Comparison of ENCODE assay signal across 28 cellular contexts in the genomic region with DNA sequence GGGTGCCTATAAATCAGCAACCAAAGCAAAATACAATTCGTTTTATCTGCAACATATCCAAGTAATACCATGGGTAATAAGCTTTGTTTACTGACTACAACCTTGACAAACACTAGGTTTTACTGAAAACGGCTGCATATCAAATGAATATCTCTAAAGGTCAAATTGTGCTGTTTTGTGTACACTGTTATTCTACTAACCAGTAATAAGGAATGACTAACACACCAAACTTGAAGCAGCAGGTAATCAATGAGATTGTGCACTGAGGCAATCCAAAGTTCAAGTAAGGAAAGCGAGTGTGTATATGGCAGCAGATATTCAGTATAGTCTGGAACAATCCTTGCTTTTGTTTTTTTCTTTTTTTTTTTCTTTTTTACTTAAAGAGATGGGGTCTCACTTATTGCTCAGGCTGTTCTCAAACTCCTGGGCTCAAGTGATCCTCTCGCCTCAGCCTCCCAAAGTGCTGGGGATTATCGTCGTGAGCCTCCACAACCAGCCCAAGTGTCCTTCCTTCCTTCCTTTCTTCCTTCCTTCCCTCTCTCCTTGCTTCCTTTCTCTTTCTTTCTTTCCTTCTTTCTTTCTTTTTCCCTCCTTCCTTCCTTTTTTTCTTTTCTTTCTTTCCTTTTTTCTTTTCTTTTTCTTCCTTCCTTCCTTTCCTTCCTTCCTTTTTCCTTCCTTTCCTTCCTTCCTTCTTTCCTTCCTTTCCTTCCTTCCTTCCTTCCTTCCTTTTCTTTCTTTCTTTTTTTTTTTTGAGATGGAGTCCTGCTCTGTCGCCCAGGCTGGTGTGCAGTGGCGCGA. TPM values are rescaled to one million over a fixed set of nuclear protein-coding genes. Genes with fewer than 3 reads are reported as not detected.
DNase-seq lines count a peak whose midpoint lies in the region; ATAC-seq and TF ChIP-seq lines count a peak whose summit lies in the region.
"Had no signal": no experiment of that assay in that cellular context is flagged by ENCODE, and none has a peak within 500 bp of the region (broad histone marks: within the 10 kb centered on the region; RNA-seq: fewer than 3 reads in every experiment).

No MANE protein-coding gene starts in this region.

- CTCF ChIA-PET in activated naive CD4-positive, alpha-beta T cell treated with anti-CD3 and anti-CD28 coated beads for 36 hours (lab: Charles Lee): interaction anchor here (1.4 kb wide), 1 partner anchor 16 kb away, joined by 3 read pairs; no protein-coding TSS in a partner anchor

- H3K27me3 Mint-ChIP-seq in activated naive CD4-positive, alpha-beta T cell treated with anti-CD3 and anti-CD28 coated beads, Interleukin-2, amount 50 U/mL, for 24 hours: no peaks in the 10 kb centered on the region
- no peaks in the 10 kb centered on the region for H3K27me3 Mint-ChIP-seq in activated naive CD4-positive, alpha-beta T cell treated with anti-CD3 and anti-CD28 coated beads for 36 hours (ENCODE audit: low read depth)
- H3K27me3 Mint-ChIP-seq: activated CD4-positive, alpha-beta memory T cell treated with anti-CD3 and anti-CD28 coated beads for 36 hours; CD4-positive, alpha-beta T cell; naive B cell had no signal

- no peaks in the 10 kb centered on the region for H3K27me3 ChIP-seq in body of pancreas
- H3K27me3 ChIP-seq: breast epithelium, upper lobe of left lung had no signal

- H3K4me3 ChIP-seq in body of pancreas (no peak overlapping the region), mucosa of descending colon (no peak overlapping the region)
- H3K4me3 ChIP-seq: breast epithelium, upper lobe of left lung had no signal

- no peaks in the 10 kb centered on the region for H3K4me1 Mint-ChIP-seq in activated naive CD4-positive, alpha-beta T cell treated with anti-CD3 and anti-CD28 coated beads, Interleukin-2, amount 50 U/mL, for 24 hours
- H3K4me1 Mint-ChIP-seq in activated naive CD4-positive, alpha-beta T cell treated with anti-CD3 and anti-CD28 coated beads for 36 hours (ENCODE audit: low read depth): no peaks in the 10 kb centered on the region
- no peaks in the 10 kb centered on the region for H3K4me1 Mint-ChIP-seq in stimulated activated effector memory CD8-positive, alpha-beta T cell treated with anti-CD3 and anti-CD28 coated beads, Interleukin-12 subunit alpha, Interleukin-12 subunit beta, amount 100 ng/mL, for 72 hours

- H3K27ac ChIP-seq in body of pancreas: peak overlapping the region; percentile 61 to 93 (median 86)
- H3K27ac ChIP-seq: breast epithelium, upper lobe of left lung had no signal

- 52 to 66% methylated on average over 7 to 9 of the region's 9 CpGs for WGBS in body of pancreas, 2 donors

- TF ChIP-seq POLR2A in body of pancreas (IDR thresholded peaks at IDR 0.05): no peak

- ATAC-seq in body of pancreas (peak; percentile 87), mucosa of descending colon (peak; percentile 78), GM19324 (IDR thresholded peaks at IDR 0.05; ENCODE audit: low FRiP score, unreplicated experiment) (no peak), GM19467 (IDR thresholded peaks at IDR 0.05; ENCODE audit: unreplicated experiment) (no peak)
- ATAC-seq in stimulated activated effector memory CD8-positive, alpha-beta T cell treated with anti-CD3 and anti-CD28 coated beads, Interleukin-12 subunit alpha, Interleukin-12 subunit beta, amount 100 ng/mL, for 72 hours: no peak
- ATAC-seq: activated T-cell treated with anti-CD3 and anti-CD28 coated beads, Interleukin-2, amount 50 U/mL, for 72 hours; left ventricle myocardium superior had no signal

- H3K36me3 Mint-ChIP-seq in activated naive CD4-positive, alpha-beta T cell treated with anti-CD3 and anti-CD28 coated beads, Interleukin-2, amount 50 U/mL, for 24 hours: peaks cover 6% of the 10 kb centered on the region
- peaks cover 5% of the 10 kb centered on the region for H3K36me3 Mint-ChIP-seq in activated naive CD4-positive, alpha-beta T cell treated with anti-CD3 and anti-CD28 coated beads for 36 hours (ENCODE audit: low read depth)
- peaks cover 29% of the 10 kb centered on the region for H3K36me3 Mint-ChIP-seq in stimulated activated effector memory CD8-positive, alpha-beta T cell treated with anti-CD3 and anti-CD28 coated beads, Interleukin-12 subunit alpha, Interleukin-12 subunit beta, amount 100 ng/mL, for 72 hours

- H3K4me3 Mint-ChIP-seq in activated naive CD4-positive, alpha-beta T cell treated with anti-CD3 and anti-CD28 coated beads, Interleukin-2, amount 50 U/mL, for 24 hours: no peak overlapping the region
- H3K4me3 Mint-ChIP-seq in activated naive CD4-positive, alpha-beta T cell treated with anti-CD3 and anti-CD28 coated beads for 36 hours: no peak overlapping the region
- no peak overlapping the region for H3K4me3 Mint-ChIP-seq in stimulated activated effector memory CD8-positive, alpha-beta T cell treated with anti-CD3 and anti-CD28 coated beads, Interleukin-12 subunit alpha, Interleukin-12 subunit beta, amount 100 ng/mL, for 72 hours
- H3K4me3 Mint-ChIP-seq: activated CD4-positive, alpha-beta memory T cell treated with anti-CD3 and anti-CD28 coated beads for 36 hours; activated T-cell treated with anti-CD3 and anti-CD28 coated beads, Interleukin-2, amount 50 U/mL, for 72 hours; CD4-positive, alpha-beta T cell had no signal

- H3K4me1 ChIP-seq in body of pancreas: peaks cover 81% of the 10 kb centered on the region
- peaks cover 40% of the 10 kb centered on the region for H3K4me1 ChIP-seq in mucosa of descending colon (ENCODE audit: low read depth)
- H3K4me1 ChIP-seq: breast epithelium, upper lobe of left lung had no signal

- no peaks in the 10 kb centered on the region for H3K36me3 ChIP-seq in body of pancreas (replicated peaks in 1 of 2; ENCODE audit: insufficient read depth in 1 of 2, low read depth in 2 of 2)
- no peaks in the 10 kb centered on the region for H3K36me3 ChIP-seq in mucosa of descending colon (ENCODE audit: low read depth)
- H3K36me3 ChIP-seq: breast epithelium had no signal

- TF ChIP-seq CTCF in body of pancreas (IDR thresholded peaks at IDR 0.05) (no peak), mucosa of descending colon (IDR thresholded peaks at IDR 0.05) (no peak)

- intact Hi-C loops in activated naive CD4-positive, alpha-beta T cell treated with anti-CD3 and anti-CD28 coated beads for 36 hours (cut with micrococcal nuclease): no loop called here
- intact Hi-C loops in body of pancreas (cut with DNase I): no loop called here
- intact Hi-C loops in mucosa of descending colon (cut with DNase I, micrococcal nuclease): loop anchor here in 1 of 2 donors (10.0 kb wide), 1 partner anchor 74 kb away; no protein-coding TSS in a partner anchor

- no peak for DNase-seq in activated naive CD4-positive, alpha-beta T cell treated with anti-CD3 and anti-CD28 coated beads for 36 hours
- DNase-seq in body of pancreas (peak in 1 of 4 donors; percentile 59), mucosa of descending colon (no peak), DMS114 treated with DMSO at 0.1 percent for 48 hours (lab: John Stamatoyannopoulos, UW; ENCODE audit: unreplicated experiment) (no peak)
- no peak for DNase-seq in stimulated activated effector memory CD8-positive, alpha-beta T cell treated with anti-CD3 and anti-CD28 coated beads, Interleukin-12 subunit alpha, Interleukin-12 subunit beta, amount 100 ng/mL, for 72 hours (ENCODE audit: low spot score in 2 of 2)
- DNase-seq: activated CD4-positive, alpha-beta memory T cell treated with anti-CD3 and anti-CD28 coated beads for 36 hours; activated CD4-positive, alpha-beta T cell treated with anti-CD3 and anti-CD28 coated beads for 1 hour; activated naive CD4-positive, alpha-beta T cell treated with Interleukin-2 at 50 U/mL for 16 hours; activated T-cell treated with anti-CD3 and anti-CD28 coated beads, Interleukin-2, amount 50 U/mL, for 72 hours; AML-193; CD4-positive, alpha-beta T cell; effector CD8-positive, alpha-beta T cell; glutamatergic neuron; left ventricle myocardium superior; naive B cell; NCI-H2081; NCI-H524 treated with DMSO at 0.1 percent for 48 hours; OCI-M1; SK-N-SH; stimulated activated CD4-positive, alpha-beta T cell treated with anti-CD3 and anti-CD28 coated beads, Interleukin-15, amount 100 ng/mL, for 24 hours; stimulated activated CD4-positive, alpha-beta T cell treated with anti-CD3 and anti-CD28 coated beads, Interleukin-4, amount 100 ng/mL, for 4 hours; substantia nigra; upper lobe of left lung had no signal

- H3K9me3 ChIP-seq in body of pancreas (no peaks in the 10 kb centered on the region), mucosa of descending colon (no peaks in the 10 kb centered on the region)
- H3K9me3 ChIP-seq: breast epithelium, SK-N-SH, upper lobe of left lung had no signal

- no peaks in the 10 kb centered on the region for H3K9me3 Mint-ChIP-seq in activated naive CD4-positive, alpha-beta T cell treated with anti-CD3 and anti-CD28 coated beads, Interleukin-2, amount 50 U/mL, for 24 hours
- no peaks in the 10 kb centered on the region for H3K9me3 Mint-ChIP-seq in activated naive CD4-positive, alpha-beta T cell treated with anti-CD3 and anti-CD28 coated beads for 36 hours
- no peaks in the 10 kb centered on the region for H3K9me3 Mint-ChIP-seq in stimulated activated effector memory CD8-positive, alpha-beta T cell treated with anti-CD3 and anti-CD28 coated beads, Interleukin-12 subunit alpha, Interleukin-12 subunit beta, amount 100 ng/mL, for 72 hours
- H3K9me3 Mint-ChIP-seq: activated CD4-positive, alpha-beta memory T cell treated with anti-CD3 and anti-CD28 coated beads for 36 hours; activated T-cell treated with anti-CD3 and anti-CD28 coated beads, Interleukin-2, amount 50 U/mL, for 72 hours; CD4-positive, alpha-beta T cell; naive B cell had no signal

- H3K27ac Mint-ChIP-seq in activated naive CD4-positive, alpha-beta T cell treated with anti-CD3 and anti-CD28 coated beads, Interleukin-2, amount 50 U/mL, for 24 hours: peak overlapping the region; percentile 51
- H3K27ac Mint-ChIP-seq in activated naive CD4-positive, alpha-beta T cell treated with anti-CD3 and anti-CD28 coated beads for 36 hours: no peak overlapping the region
- no peak overlapping the region for H3K27ac Mint-ChIP-seq in stimulated activated effector memory CD8-positive, alpha-beta T cell treated with anti-CD3 and anti-CD28 coated beads, Interleukin-12 subunit alpha, Interleukin-12 subunit beta, amount 100 ng/mL, for 72 hours
- H3K27ac Mint-ChIP-seq: activated CD4-positive, alpha-beta memory T cell treated with anti-CD3 and anti-CD28 coated beads for 36 hours; CD4-positive, alpha-beta T cell had no signal

RNA-seq across cellular contexts. Expression of gene AP3S2, which starts 34.9 kb away (rescaled TPM):
- total RNA-seq in activated naive CD4-positive, alpha-beta T cell treated with anti-CD3 and anti-CD28 coated beads for 36 hours: 10 to 100 TPM; 20.2 to 25.2 TPM
- total RNA-seq in body of pancreas (10 to 100 TPM; 32.3 to 57.6 TPM), mucosa of descending colon (10 to 100 TPM; 56.1 to 93.4 (median 65.1) TPM)

RNA-seq across cellular contexts. Expression of gene ANPEP, which starts 44.2 kb away (rescaled TPM):
- total RNA-seq in activated naive CD4-positive, alpha-beta T cell treated with anti-CD3 and anti-CD28 coated beads for 36 hours: not detected
- total RNA-seq in body of pancreas (100 to 1,000 TPM; 361 to 733 TPM), mucosa of descending colon (1,000 to 10,000 TPM in 1 of 3 donors, 100 to 1,000 TPM in 2; 270 to 1,014 (median 289) TPM)

RNA-seq across cellular contexts. Expression of gene ARPIN, which starts 53.9 kb away (rescaled TPM):
- not detected for total RNA-seq in activated naive CD4-positive, alpha-beta T cell treated with anti-CD3 and anti-CD28 coated beads for 36 hours
- total RNA-seq in body of pancreas (10 to 100 TPM; 23.1 to 40.5 TPM), mucosa of descending colon (10 to 100 TPM; 39.0 to 45.8 (median 43.0) TPM)
- total RNA-seq: activated T-cell treated with anti-CD3 and anti-CD28 coated beads, Interleukin-2, amount 50 U/mL, for 72 hours; CD4-positive, alpha-beta T cell; T-helper 1 cell treated with Interleukin-12 subunit alpha and Interleukin-12 subunit beta and Interleukin-4 antibody, amounts not matched to agents 30 ng/mL and 1 ng/mL, for 36 hours had no signal

Comparison
In these comparisons a context has a peak if more than half of its experiments do, and no peak if none do; other contexts are left out.
1. ATAC-seq: peak in body of pancreas (single experiment) and mucosa of descending colon (single experiment); none in GM19324 (single experiment), stimulated activated effector memory CD8-positive, alpha-beta T cell treated with anti-CD3 and anti-CD28 coated beads, Interleukin-12 subunit alpha, Interleukin-12 subunit beta, amount 100 ng/mL, for 72 hours (single experiment) and GM19467 (single experiment).
2. RNA of gene ANPEP, which starts 44.2 kb away (total RNA-seq): 361 to 733 TPM in body of pancreas and 270 to 1,014 TPM in mucosa of descending colon; not detected in activated naive CD4-positive, alpha-beta T cell treated with anti-CD3 and anti-CD28 coated beads for 36 hours; every median in the first group is over 100 times any median in the second.
3. RNA of gene ARPIN, which starts 53.9 kb away (total RNA-seq): 39.0 to 45.8 TPM in mucosa of descending colon and 23.1 to 40.5 TPM in body of pancreas; not detected in activated naive CD4-positive, alpha-beta T cell treated with anti-CD3 and anti-CD28 coated beads for 36 hours; every median in the first group is over 10 times any median in the second.